In genomic region chr1:74681001-74681400, GRCh38 we compare ENCODE assay signal across 13 cellular contexts. TPM values are rescaled to one million over a fixed set of nuclear protein-coding genes. Genes with fewer than 3 reads are reported as not detected.
DNase-seq lines count a peak whose midpoint lies in the region; ATAC-seq and TF ChIP-seq lines count a peak whose summit lies in the region.
"Had no signal": no experiment of that assay in that cellular context is flagged by ENCODE, and none has a peak within 500 bp of the region (broad histone marks: within the 10 kb centered on the region; RNA-seq: fewer than 3 reads in every experiment).

No MANE protein-coding gene starts in this region.

- no peak overlapping the region for H2AK5ac ChIP-seq in neuronal stem cell (ENCODE audit: low read depth, low read length)

- DNase-seq in neuronal stem cell (ENCODE audit: low spot score) (no peak), coronary artery (ENCODE audit: low spot score) (no peak)
- DNase-seq in activated CD4-positive, CD25-positive, alpha-beta regulatory T cell (lab: John Stamatoyannopoulos, UW), result no peak
- no peak for DNase-seq in stimulated activated CD4-positive, alpha-beta T cell treated with anti-CD3 and anti-CD28 coated beads, Interleukin-1b, Interleukin-23, amount 100 ng/mL, for 48 hours
- DNase-seq: activated CD8-positive, alpha-beta memory T cell treated with anti-CD3 and anti-CD28 coated beads, Interleukin-2, amount 50 U/mL, for 48 hours; amniotic stem cell; NCI-H2171; nucleus accumbens; stimulated activated naive B cell treated with anti-CD40 and anti-IgM and Interleukin-4, amounts not matched to agents 10 μg/mL and 1 μg/mL and 100 μg/mL, for 72 hours had no signal

- no peak overlapping the region for H3K4me2 ChIP-seq in neuronal stem cell (ENCODE audit: insufficient read depth, low read length, poor library complexity, severe bottlenecking)
- H3K4me2 ChIP-seq: KMS-11 had no signal

- no peak overlapping the region for H3K18ac ChIP-seq in neuronal stem cell (ENCODE audit: low read length)

- H4K91ac ChIP-seq in neuronal stem cell (ENCODE audit: low read depth, low read length, poor library complexity), result no peak overlapping the region

- peak overlapping the region; percentile 24 for H2AFZ ChIP-seq in neuronal stem cell (ENCODE audit: low read length)

- no peaks in the 10 kb centered on the region for H3K79me1 ChIP-seq in neuronal stem cell (ENCODE audit: low read depth, low read length)

- H4K8ac ChIP-seq in neuronal stem cell (ENCODE audit: low read depth, low read length), result no peak overlapping the region

- no peak overlapping the region for H3K9ac ChIP-seq in neuronal stem cell (ENCODE audit: low read depth, low read length, poor library complexity)
- H3K9ac ChIP-seq: KMS-11 had no signal

- H3K14ac ChIP-seq in neuronal stem cell (ENCODE audit: low read length), result no peak overlapping the region

- H3K23ac ChIP-seq in neuronal stem cell (ENCODE audit: low read depth, low read length, poor library complexity), result no peak overlapping the region

- no peak overlapping the region for H2BK120ac ChIP-seq in neuronal stem cell (ENCODE audit: low read depth, low read length)

- H2BK5ac ChIP-seq in neuronal stem cell (ENCODE audit: low read length), result no peak overlapping the region

- H3K4me3 ChIP-seq in neuronal stem cell (ENCODE audit: low read length in 2 of 2) (no peak overlapping the region), coronary artery (no peak overlapping the region)

- no peaks in the 10 kb centered on the region for H3K9me3 ChIP-seq in neuronal stem cell (replicated peaks in 1 of 2; ENCODE audit: control insufficient read depth in 2 of 2, insufficient read depth in 1 of 2, low read depth in 1 of 2, low read length in 2 of 2)

- TF ChIP-seq CTCF in coronary artery (IDR thresholded peaks at IDR 0.05), result no peak

- H3K27me3 ChIP-seq in neuronal stem cell (ENCODE audit: control insufficient read depth in 3 of 3, insufficient read depth in 3 of 3, low read depth in 1 of 3, low read length in 3 of 3), result no peaks in the 10 kb centered on the region

- no peak overlapping the region for H3K4ac ChIP-seq in neuronal stem cell (ENCODE audit: low read length)

- H3K27ac ChIP-seq in neuronal stem cell (replicated peaks; ENCODE audit: low read length), result no peak overlapping the region
- H3K27ac ChIP-seq in coronary artery, result no peak overlapping the region
- H3K27ac ChIP-seq: KMS-11 had no signal

- H3K36me3 ChIP-seq in neuronal stem cell (replicated peaks in 1 of 2; ENCODE audit: control insufficient read depth in 2 of 2, insufficient read depth in 2 of 2, low read length in 2 of 2), result no peaks in the 10 kb centered on the region

- ATAC-seq in GM19035 (IDR thresholded peaks at IDR 0.05; ENCODE audit: unreplicated experiment) (peak; percentile 35), HG02571 (IDR thresholded peaks at IDR 0.05; ENCODE audit: unreplicated experiment) (peak; percentile 21), HG03159 (IDR thresholded peaks at IDR 0.05; ENCODE audit: unreplicated experiment) (peak; percentile 36)

- WGBS in neuronal stem cell (ENCODE audit: extremely low coverage in 2 of 2, insufficient read length in 2 of 2, insufficient replicate concordance in 1 of 2), 2 donors, result no CpG with 5 or more reads among the region's 3 CpGs

- H3K4me1 ChIP-seq in neuronal stem cell (ENCODE audit: control insufficient read depth in 2 of 2, insufficient read depth in 1 of 2, low read depth in 1 of 2, low read length in 2 of 2), result peaks cover 0 to 5% of the 10 kb centered on the region in 2 donors

- H2BK12ac ChIP-seq in neuronal stem cell (ENCODE audit: low read length), result no peak overlapping the region

- H2BK15ac ChIP-seq in neuronal stem cell (ENCODE audit: low read length), result no peak overlapping the region

RNA-seq across cellular contexts. Expression of gene ERICH3, which starts 7.4 kb away (rescaled TPM):
- polyA plus RNA-seq in neuronal stem cell (2013, experiment 1 of 2), result 0.03 TPM
- polyA plus RNA-seq in neuronal stem cell (2013, experiment 2 of 2), result 0.01 TPM

RNA-seq across cellular contexts. Expression of gene CRYZ, which starts 51.8 kb away (rescaled TPM):
- polyA plus RNA-seq in neuronal stem cell (2013, experiment 1 of 2), result 27.5 TPM
- polyA plus RNA-seq in neuronal stem cell (2013, experiment 2 of 2), result 27.8 TPM

RNA-seq across cellular contexts. Expression of gene TYW3, which starts 52.0 kb away (rescaled TPM):
- 35.2 TPM for polyA plus RNA-seq in neuronal stem cell (2013, experiment 1 of 2)
- polyA plus RNA-seq in neuronal stem cell (2013, experiment 2 of 2), result 34.5 TPM
